In the genomic region with DNA sequence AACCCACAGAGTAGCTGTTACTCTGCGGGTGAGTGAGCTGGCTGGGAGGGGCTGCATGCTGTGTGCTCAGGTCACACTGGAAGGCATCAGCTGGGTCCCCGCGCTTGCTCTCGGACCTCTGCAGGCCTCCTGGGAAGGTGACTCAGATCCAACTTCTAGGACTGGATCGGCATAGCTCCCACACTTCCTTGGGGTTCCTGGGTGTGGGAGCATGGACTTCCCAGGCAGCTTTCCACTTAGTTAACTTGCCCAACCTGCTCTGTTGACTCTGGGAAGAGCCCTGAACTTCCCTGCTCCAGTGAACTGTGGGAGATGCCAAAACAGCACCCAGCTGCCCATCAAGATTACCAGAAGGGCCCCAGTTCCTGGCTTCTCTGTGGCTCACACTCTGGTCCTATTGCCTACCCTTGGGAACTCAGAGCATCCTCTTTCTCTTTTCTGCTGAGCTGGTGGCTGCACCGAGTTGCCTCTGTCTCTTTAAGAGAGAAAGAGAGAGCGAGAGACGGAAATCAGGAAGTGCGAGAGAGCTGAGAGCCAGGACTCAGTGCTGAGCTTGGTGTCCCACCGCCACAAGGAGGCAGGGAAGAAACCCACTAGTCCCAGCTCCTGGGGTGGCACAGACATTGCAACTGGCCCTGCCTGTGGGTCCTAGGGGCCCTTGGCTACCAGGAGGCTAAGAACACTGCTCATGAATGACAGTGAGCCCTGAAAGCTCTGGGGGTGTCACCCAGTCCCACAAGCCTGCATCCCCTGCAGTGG, we compare ENCODE assay signal across 1 cellular context.
TF ChIP-seq lines count a peak whose summit lies in the region.

A gene (plus strand): TSS at position 544 of the 759 bp plus-strand sequence. CDS start 2,752 bp downstream, outside the sequence.

TF ChIP-seq in WTC11, 78 proteins besides CTCF, POLR2A, EP300 and RAD21:
- TF ChIP-seq, protein P1, sequence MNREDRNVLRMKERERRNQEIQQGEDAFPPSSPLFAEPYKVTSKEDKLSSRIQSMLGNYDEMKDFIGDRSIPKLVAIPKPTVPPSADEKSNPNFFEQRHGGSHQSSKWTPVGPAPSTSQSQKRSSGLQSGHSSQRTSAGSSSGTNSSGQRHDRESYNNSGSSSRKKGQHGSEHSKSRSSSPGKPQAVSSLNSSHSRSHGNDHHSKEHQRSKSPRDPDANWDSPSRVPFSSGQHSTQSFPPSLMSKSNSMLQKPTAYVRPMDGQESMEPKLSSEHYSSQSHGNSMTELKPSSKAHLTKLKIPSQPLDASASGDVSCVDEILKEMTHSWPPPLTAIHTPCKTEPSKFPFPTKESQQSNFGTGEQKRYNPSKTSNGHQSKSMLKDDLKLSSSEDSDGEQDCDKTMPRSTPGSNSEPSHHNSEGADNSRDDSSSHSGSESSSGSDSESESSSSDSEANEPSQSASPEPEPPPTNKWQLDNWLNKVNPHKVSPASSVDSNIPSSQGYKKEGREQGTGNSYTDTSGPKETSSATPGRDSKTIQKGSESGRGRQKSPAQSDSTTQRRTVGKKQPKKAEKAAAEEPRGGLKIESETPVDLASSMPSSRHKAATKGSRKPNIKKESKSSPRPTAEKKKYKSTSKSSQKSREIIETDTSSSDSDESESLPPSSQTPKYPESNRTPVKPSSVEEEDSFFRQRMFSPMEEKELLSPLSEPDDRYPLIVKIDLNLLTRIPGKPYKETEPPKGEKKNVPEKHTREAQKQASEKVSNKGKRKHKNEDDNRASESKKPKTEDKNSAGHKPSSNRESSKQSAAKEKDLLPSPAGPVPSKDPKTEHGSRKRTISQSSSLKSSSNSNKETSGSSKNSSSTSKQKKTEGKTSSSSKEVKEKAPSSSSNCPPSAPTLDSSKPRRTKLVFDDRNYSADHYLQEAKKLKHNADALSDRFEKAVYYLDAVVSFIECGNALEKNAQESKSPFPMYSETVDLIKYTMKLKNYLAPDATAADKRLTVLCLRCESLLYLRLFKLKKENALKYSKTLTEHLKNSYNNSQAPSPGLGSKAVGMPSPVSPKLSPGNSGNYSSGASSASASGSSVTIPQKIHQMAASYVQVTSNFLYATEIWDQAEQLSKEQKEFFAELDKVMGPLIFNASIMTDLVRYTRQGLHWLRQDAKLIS (CRISPR knock-in tag; IDR thresholded peaks at IDR 0.05; ENCODE audit: borderline replicate concordance) = no peak
- TF ChIP-seq TCF7 (CRISPR knock-in tag; IDR thresholded peaks at IDR 0.05; ENCODE audit: low read depth) = no peak
- no peak for TF ChIP-seq NFYB (CRISPR knock-in tag; conservative IDR thresholded peaks at IDR 0.05; ENCODE audit: low read depth)
- TF ChIP-seq ELF4 (CRISPR knock-in tag; IDR thresholded peaks at IDR 0.05; ENCODE audit: low read depth) = no peak
- TF ChIP-seq, protein P2, sequence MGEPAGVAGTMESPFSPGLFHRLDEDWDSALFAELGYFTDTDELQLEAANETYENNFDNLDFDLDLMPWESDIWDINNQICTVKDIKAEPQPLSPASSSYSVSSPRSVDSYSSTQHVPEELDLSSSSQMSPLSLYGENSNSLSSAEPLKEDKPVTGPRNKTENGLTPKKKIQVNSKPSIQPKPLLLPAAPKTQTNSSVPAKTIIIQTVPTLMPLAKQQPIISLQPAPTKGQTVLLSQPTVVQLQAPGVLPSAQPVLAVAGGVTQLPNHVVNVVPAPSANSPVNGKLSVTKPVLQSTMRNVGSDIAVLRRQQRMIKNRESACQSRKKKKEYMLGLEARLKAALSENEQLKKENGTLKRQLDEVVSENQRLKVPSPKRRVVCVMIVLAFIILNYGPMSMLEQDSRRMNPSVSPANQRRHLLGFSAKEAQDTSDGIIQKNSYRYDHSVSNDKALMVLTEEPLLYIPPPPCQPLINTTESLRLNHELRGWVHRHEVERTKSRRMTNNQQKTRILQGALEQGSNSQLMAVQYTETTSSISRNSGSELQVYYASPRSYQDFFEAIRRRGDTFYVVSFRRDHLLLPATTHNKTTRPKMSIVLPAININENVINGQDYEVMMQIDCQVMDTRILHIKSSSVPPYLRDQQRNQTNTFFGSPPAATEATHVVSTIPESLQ (CRISPR knock-in tag; IDR thresholded peaks at IDR 0.05) = no peak
- TF ChIP-seq ZNF317 (CRISPR knock-in tag; IDR thresholded peaks at IDR 0.05; ENCODE audit: borderline replicate concordance, low read depth) = no peak
- TF ChIP-seq NR2C2 (CRISPR knock-in tag; IDR thresholded peaks at IDR 0.05) = no peak
- TF ChIP-seq, protein P3, sequence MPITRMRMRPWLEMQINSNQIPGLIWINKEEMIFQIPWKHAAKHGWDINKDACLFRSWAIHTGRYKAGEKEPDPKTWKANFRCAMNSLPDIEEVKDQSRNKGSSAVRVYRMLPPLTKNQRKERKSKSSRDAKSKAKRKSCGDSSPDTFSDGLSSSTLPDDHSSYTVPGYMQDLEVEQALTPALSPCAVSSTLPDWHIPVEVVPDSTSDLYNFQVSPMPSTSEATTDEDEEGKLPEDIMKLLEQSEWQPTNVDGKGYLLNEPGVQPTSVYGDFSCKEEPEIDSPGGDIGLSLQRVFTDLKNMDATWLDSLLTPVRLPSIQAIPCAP (CRISPR knock-in tag; IDR thresholded peaks at IDR 0.05) = no peak
- TF ChIP-seq SMAD4 (CRISPR knock-in tag; IDR thresholded peaks at IDR 0.05) = no peak
- TF ChIP-seq, protein P4, sequence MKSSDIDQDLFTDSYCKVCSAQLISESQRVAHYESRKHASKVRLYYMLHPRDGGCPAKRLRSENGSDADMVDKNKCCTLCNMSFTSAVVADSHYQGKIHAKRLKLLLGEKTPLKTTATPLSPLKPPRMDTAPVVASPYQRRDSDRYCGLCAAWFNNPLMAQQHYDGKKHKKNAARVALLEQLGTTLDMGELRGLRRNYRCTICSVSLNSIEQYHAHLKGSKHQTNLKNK (CRISPR knock-in tag; IDR thresholded peaks at IDR 0.05) = no peak
- TF ChIP-seq GABPB1 (CRISPR knock-in tag; IDR thresholded peaks at IDR 0.05) = no peak
- TF ChIP-seq, protein P5, sequence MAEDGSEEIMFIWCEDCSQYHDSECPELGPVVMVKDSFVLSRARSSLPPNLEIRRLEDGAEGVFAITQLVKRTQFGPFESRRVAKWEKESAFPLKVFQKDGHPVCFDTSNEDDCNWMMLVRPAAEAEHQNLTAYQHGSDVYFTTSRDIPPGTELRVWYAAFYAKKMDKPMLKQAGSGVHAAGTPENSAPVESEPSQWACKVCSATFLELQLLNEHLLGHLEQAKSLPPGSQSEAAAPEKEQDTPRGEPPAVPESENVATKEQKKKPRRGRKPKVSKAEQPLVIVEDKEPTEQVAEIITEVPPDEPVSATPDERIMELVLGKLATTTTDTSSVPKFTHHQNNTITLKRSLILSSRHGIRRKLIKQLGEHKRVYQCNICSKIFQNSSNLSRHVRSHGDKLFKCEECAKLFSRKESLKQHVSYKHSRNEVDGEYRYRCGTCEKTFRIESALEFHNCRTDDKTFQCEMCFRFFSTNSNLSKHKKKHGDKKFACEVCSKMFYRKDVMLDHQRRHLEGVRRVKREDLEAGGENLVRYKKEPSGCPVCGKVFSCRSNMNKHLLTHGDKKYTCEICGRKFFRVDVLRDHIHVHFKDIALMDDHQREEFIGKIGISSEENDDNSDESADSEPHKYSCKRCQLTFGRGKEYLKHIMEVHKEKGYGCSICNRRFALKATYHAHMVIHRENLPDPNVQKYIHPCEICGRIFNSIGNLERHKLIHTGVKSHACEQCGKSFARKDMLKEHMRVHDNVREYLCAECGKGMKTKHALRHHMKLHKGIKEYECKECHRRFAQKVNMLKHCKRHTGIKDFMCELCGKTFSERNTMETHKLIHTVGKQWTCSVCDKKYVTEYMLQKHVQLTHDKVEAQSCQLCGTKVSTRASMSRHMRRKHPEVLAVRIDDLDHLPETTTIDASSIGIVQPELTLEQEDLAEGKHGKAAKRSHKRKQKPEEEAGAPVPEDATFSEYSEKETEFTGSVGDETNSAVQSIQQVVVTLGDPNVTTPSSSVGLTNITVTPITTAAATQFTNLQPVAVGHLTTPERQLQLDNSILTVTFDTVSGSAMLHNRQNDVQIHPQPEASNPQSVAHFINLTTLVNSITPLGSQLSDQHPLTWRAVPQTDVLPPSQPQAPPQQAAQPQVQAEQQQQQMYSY (CRISPR knock-in tag; IDR thresholded peaks at IDR 0.05) = no peak
- no peak for TF ChIP-seq FOXP1 (CRISPR knock-in tag; IDR thresholded peaks at IDR 0.05; ENCODE audit: borderline replicate concordance)
- no peak for TF ChIP-seq NFE2L1 (CRISPR knock-in tag; IDR thresholded peaks at IDR 0.05)
TF ChIP-seq in WTC11: peak in this region for 0.
